8 cellular contexts compared by ENCODE assay signal in genomic region chr7:6636741-6637543, GRCh38. TPM values are rescaled to one million over a fixed set of nuclear protein-coding genes. Genes with fewer than 3 reads are reported as not detected.
DNase-seq lines count a peak whose midpoint lies in the region; ATAC-seq and TF ChIP-seq lines count a peak whose summit lies in the region.

Gene ZNF316, plus strand, starts transcription at chr7:6637318. Its CDS starts 5,092 bp downstream, at chr7:6642410.

- CTCF ChIA-PET in activated naive CD4-positive, alpha-beta T cell treated with anti-CD3 and anti-CD28 coated beads for 36 hours (lab: Charles Lee), result interaction anchor here (0.9 kb wide), 1 partner anchor 44 kb away, joined by 5 read pairs; no protein-coding TSS in a partner anchor

- peak within 1 kb of the TSS; percentile 79 for H3K27ac Mint-ChIP-seq in activated naive CD4-positive, alpha-beta T cell treated with anti-CD3 and anti-CD28 coated beads for 36 hours
- H3K27ac Mint-ChIP-seq in glutamatergic neuron (ENCODE audit: unreplicated experiment), result peak within 1 kb of the TSS; percentile 43
- H3K27ac Mint-ChIP-seq in osteocyte (ENCODE audit: unreplicated experiment), result peak within 1 kb of the TSS; percentile 66

- H3K27me3 ChIP-seq in RWPE2 (ENCODE audit: insufficient read depth, poor library complexity, severe bottlenecking) (no peaks in the 10 kb centered on the region), tibial artery (no peaks in the 10 kb centered on the region)

- peaks cover 3% of the 10 kb centered on the region for H3K9me3 Mint-ChIP-seq in activated naive CD4-positive, alpha-beta T cell treated with anti-CD3 and anti-CD28 coated beads for 36 hours
- H3K9me3 Mint-ChIP-seq in glutamatergic neuron (ENCODE audit: unreplicated experiment) (peaks cover 9% of the 10 kb centered on the region), osteocyte (ENCODE audit: unreplicated experiment) (no peaks in the 10 kb centered on the region)

- no peaks in the 10 kb centered on the region for H3K27me3 Mint-ChIP-seq in activated naive CD4-positive, alpha-beta T cell treated with anti-CD3 and anti-CD28 coated beads for 36 hours (ENCODE audit: low read depth)
- H3K27me3 Mint-ChIP-seq in glutamatergic neuron (ENCODE audit: unreplicated experiment) (peaks cover 15% of the 10 kb centered on the region), osteocyte (ENCODE audit: unreplicated experiment) (no peaks in the 10 kb centered on the region)

- H3K4me3 ChIP-seq in AG09309 (ENCODE audit: control insufficient read depth, low read depth, low read length) (peak within 1 kb of the TSS; percentile 60), RWPE2 (ENCODE audit: severe bottlenecking) (peak within 1 kb of the TSS; percentile 85), tibial artery (peak within 1 kb of the TSS; percentile 75 to 76)

- H3K9me3 ChIP-seq in RWPE2 (ENCODE audit: severe bottlenecking) (no peaks in the 10 kb centered on the region), tibial artery (no peaks in the 10 kb centered on the region)

- H3K4me1 Mint-ChIP-seq in activated naive CD4-positive, alpha-beta T cell treated with anti-CD3 and anti-CD28 coated beads for 36 hours (ENCODE audit: low read depth), result peaks cover 30% of the 10 kb centered on the region
- H3K4me1 Mint-ChIP-seq in glutamatergic neuron (ENCODE audit: low read depth, unreplicated experiment), result peaks cover 5% of the 10 kb centered on the region
- H3K4me1 Mint-ChIP-seq in osteocyte (ENCODE audit: unreplicated experiment), result peaks cover 25% of the 10 kb centered on the region

- H3K36me3 Mint-ChIP-seq in activated naive CD4-positive, alpha-beta T cell treated with anti-CD3 and anti-CD28 coated beads for 36 hours (ENCODE audit: low read depth), result peaks cover 23% of the 10 kb centered on the region
- H3K36me3 Mint-ChIP-seq in glutamatergic neuron (ENCODE audit: unreplicated experiment) (no peaks in the 10 kb centered on the region), osteocyte (ENCODE audit: unreplicated experiment) (peaks cover 13% of the 10 kb centered on the region)

- ATAC-seq in GM18867 (IDR thresholded peaks at IDR 0.05; ENCODE audit: unreplicated experiment), result peak; percentile 77
- ATAC-seq in HG03097 (IDR thresholded peaks at IDR 0.05; ENCODE audit: low FRiP score, unreplicated experiment), result peak; percentile 56
- peak; percentile 52; the same call in 2 of the 3 replicates for ATAC-seq in RWPE2 (ENCODE audit: low read depth)

- H3K4me1 ChIP-seq in RWPE2 (ENCODE audit: insufficient read depth, poor library complexity, severe bottlenecking) (no peaks in the 10 kb centered on the region), tibial artery (peaks cover 0 to 40% (median 19%) of the 10 kb centered on the region in 4 donors)

- intact Hi-C loops in activated naive CD4-positive, alpha-beta T cell treated with anti-CD3 and anti-CD28 coated beads for 36 hours (cut with micrococcal nuclease), result loop anchor here (1.0 to 2.0 kb wide), 2 partner anchors 47 to 70 kb away; partner anchors contain the start of genes INTS15 and ZNF12
- intact Hi-C loops in tibial artery (cut with DNase I; ENCODE audit: low total_unique reads), result no loop called here

- H3K27ac ChIP-seq in RWPE2 (ENCODE audit: poor library complexity, severe bottlenecking) (peak within 1 kb of the TSS; percentile 49), tibial artery (peak within 1 kb of the TSS; percentile 89)

- no peak for TF ChIP-seq CTCF in AG09309 (IDR thresholded peaks at IDR 0.05; ENCODE audit: control insufficient read depth, insufficient read depth, low read depth, low read length, missing control alignments)
- TF ChIP-seq CTCF in RWPE2 (IDR thresholded peaks at IDR 0.05; ENCODE audit: poor library complexity, severe bottlenecking), result no peak
- no peak for TF ChIP-seq CTCF in glutamatergic neuron (IDR thresholded peaks at IDR 0.05; ENCODE audit: partially characterized antibody, unreplicated experiment)
- TF ChIP-seq CTCF in osteocyte (IDR thresholded peaks at IDR 0.05), result no peak
- TF ChIP-seq CTCF in tibial artery (IDR thresholded peaks at IDR 0.05), result no peak

- peak within 1 kb of the TSS; percentile 77 for H3K4me3 Mint-ChIP-seq in activated naive CD4-positive, alpha-beta T cell treated with anti-CD3 and anti-CD28 coated beads for 36 hours
- H3K4me3 Mint-ChIP-seq in glutamatergic neuron (ENCODE audit: unreplicated experiment), result peak within 1 kb of the TSS; percentile 88
- H3K4me3 Mint-ChIP-seq in osteocyte (ENCODE audit: unreplicated experiment), result peak within 1 kb of the TSS; percentile 80

- H3K36me3 ChIP-seq in RWPE2 (ENCODE audit: low read depth), result peaks cover 16% of the 10 kb centered on the region
- H3K36me3 ChIP-seq in tibial artery, result peaks cover 3 to 18% (median 9%) of the 10 kb centered on the region in 3 donors

- DNase-seq in AG09309 (ENCODE audit: low read depth) (no peak), RWPE2 (ENCODE audit: low spot score) (peak; percentile 46), glutamatergic neuron (peak; percentile 63), osteocyte (ENCODE audit: extremely low spot score, unreplicated experiment) (no peak), tibial artery (peak in 1 of 2 donors; percentile 78)
- DNase-seq in activated naive CD4-positive, alpha-beta T cell treated with anti-CD3 and anti-CD28 coated beads for 36 hours, result peak; percentile 43

RNA-seq across cellular contexts. Expression of gene ZNF316, which starts in this region (rescaled TPM):
- total RNA-seq in activated naive CD4-positive, alpha-beta T cell treated with anti-CD3 and anti-CD28 coated beads for 36 hours, result 10 to 100 TPM; 15.8 to 17.0 TPM
- total RNA-seq in glutamatergic neuron (ENCODE audit: unreplicated experiment) (51.1 TPM), osteocyte (32.7 and 34.6 TPM in 2 replicates)

Comparison
In these comparisons a context has a peak if more than half of its experiments do, and no peak if none do; other contexts are left out.
1. DNase-seq: peak in RWPE2 (single experiment), activated naive CD4-positive, alpha-beta T cell treated with anti-CD3 and anti-CD28 coated beads for 36 hours (single experiment) and glutamatergic neuron (single experiment); none in AG09309 (single experiment) and osteocyte (single experiment).
2. Peak in every context shown above with its lines, with median percentiles within 50 percentile points of each other: H3K4me3 ChIP-seq, ATAC-seq, H3K27ac Mint-ChIP-seq and H3K4me3 Mint-ChIP-seq.